ENCODE assay signal across 24 cellular contexts in genomic region chr7:88302486-88302885, GRCh38. TPM values are rescaled to one million over a fixed set of nuclear protein-coding genes. Genes with fewer than 3 reads are reported as not detected.
DNase-seq lines count a peak whose midpoint lies in the region; ATAC-seq and TF ChIP-seq lines count a peak whose summit lies in the region.
"Had no signal": no experiment of that assay in that cellular context is flagged by ENCODE, and none has a peak within 500 bp of the region (broad histone marks: within the 10 kb centered on the region; RNA-seq: fewer than 3 reads in every experiment).

No MANE protein-coding gene starts in this region.

- H3K4me3 ChIP-seq in psoas muscle: peak overlapping the region; percentile 1
- H3K4me3 ChIP-seq: BLaER1, GM12878, PC-9 had no signal

- no peaks in the 10 kb centered on the region for H3K9me3 ChIP-seq in psoas muscle
- H3K9me3 ChIP-seq: BLaER1, SK-N-SH had no signal

- DNase-seq in Right ventricle myocardium superior: no peak
- DNase-seq in cardiac septum (ENCODE audit: low spot score): no peak
- peak; percentile 68 for DNase-seq in HT1080 (ENCODE audit: low read depth)
- peak; percentile 44 for DNase-seq in astrocyte of the hippocampus (ENCODE audit: low read depth, low spot score)
- no peak for DNase-seq in psoas muscle
- no peak for DNase-seq in pons (ENCODE audit: low spot score)
- DNase-seq in DMS 273 treated with DMSO at 0.1 percent for 48 hours (lab: John Stamatoyannopoulos, UW): no peak
- DNase-seq: CD4-positive, CD25-positive, alpha-beta regulatory T cell; GDM1; GOT3; HCEC 1CT; NCI-H1105 treated with DMSO at 0.1 percent for 48 hours; NCI-H2029; NCI-H526 treated with DMSO at 0.1 percent for 48 hours; PC-9; RPMI8226; SIG-M5; SK-N-SH; SW 1271 had no signal

- no peaks in the 10 kb centered on the region for H3K4me1 ChIP-seq in psoas muscle
- H3K4me1 ChIP-seq: BLaER1 had no signal

- ATAC-seq in Right ventricle myocardium superior (ENCODE audit: poor library complexity) (peak; percentile 36), psoas muscle (no peak), GM18870 (IDR thresholded peaks at IDR 0.05; ENCODE audit: unreplicated experiment) (no peak)
- ATAC-seq: GM12878 had no signal

- H3K27ac ChIP-seq in psoas muscle: no peak overlapping the region
- H3K27ac ChIP-seq: BLaER1, PC-9 had no signal

- 21 to 37% (median 30%) methylated on average over 6 of the region's 6 CpGs for WGBS in psoas muscle, 3 donors

- no peak for TF ChIP-seq CTCF in psoas muscle (IDR thresholded peaks at IDR 0.05)

- intact Hi-C loops in Right ventricle myocardium superior (cut with DNase I) (no loop called here), cardiac septum (cut with DNase I) (no loop called here), psoas muscle (cut with DNase I) (no loop called here)

- H3K27me3 ChIP-seq in psoas muscle (ENCODE audit: insufficient read depth in 3 of 3, low read length in 2 of 3): peaks cover 0 to 17% (median 3%) of the 10 kb centered on the region in 3 donors
- H3K27me3 ChIP-seq: BLaER1 had no signal

- no peaks in the 10 kb centered on the region for H3K36me3 ChIP-seq in psoas muscle (ENCODE audit: insufficient read depth in 1 of 2, low read depth in 1 of 2)
- H3K36me3 ChIP-seq: BLaER1 had no signal

RNA-seq across cellular contexts. Expression of gene STEAP4, which starts 4.2 kb away (rescaled TPM):
- total RNA-seq in Right ventricle myocardium superior (20.1 TPM), cardiac septum (19.9 TPM), psoas muscle (10 to 100 TPM; 20.3 to 31.7 (median 31.2) TPM)
- total RNA-seq in HT1080 (2014; rRNA removed; shearing (Covaris generic)): not detected in 2 replicates
- polyA plus RNA-seq in HT1080 (2015; cell fraction: cytosol; rRNA removed): 0.01 TPM in 1 of 2 replicates, not detected in the other
- polyA plus RNA-seq in HT1080 (2015; cell fraction: nucleus; rRNA removed): not detected in 2 replicates
- 1 to 10 TPM; 5.2 to 8.5 (median 7.2) TPM for polyA plus RNA-seq in psoas muscle
- total RNA-seq: A172; CD4-positive, CD25-positive, alpha-beta regulatory T cell had no signal
- polyA plus RNA-seq: AG04450; CD4-positive, CD25-positive, alpha-beta regulatory T cell; GM12878; SK-N-SH had no signal

Comparison
In these comparisons a context has a peak if more than half of its experiments do, and no peak if none do; other contexts are left out.
1. DNase-seq: peak in HT1080 (single experiment) and astrocyte of the hippocampus (single experiment); none in Right ventricle myocardium superior (single experiment), cardiac septum (single experiment), psoas muscle (0 of 2), pons (single experiment) and DMS 273 treated with DMSO at 0.1 percent for 48 hours (single experiment).
2. RNA of gene STEAP4, which starts 4.2 kb away (total RNA-seq): 20.3 to 31.7 TPM in psoas muscle, 20.1 TPM in Right ventricle myocardium superior (single experiment) and 19.9 TPM in cardiac septum (single experiment); not detected in HT1080; every median in the first group is over 10 times any median in the second.